Comparison of ENCODE assay signal across 8 cellular contexts in the genomic region with DNA sequence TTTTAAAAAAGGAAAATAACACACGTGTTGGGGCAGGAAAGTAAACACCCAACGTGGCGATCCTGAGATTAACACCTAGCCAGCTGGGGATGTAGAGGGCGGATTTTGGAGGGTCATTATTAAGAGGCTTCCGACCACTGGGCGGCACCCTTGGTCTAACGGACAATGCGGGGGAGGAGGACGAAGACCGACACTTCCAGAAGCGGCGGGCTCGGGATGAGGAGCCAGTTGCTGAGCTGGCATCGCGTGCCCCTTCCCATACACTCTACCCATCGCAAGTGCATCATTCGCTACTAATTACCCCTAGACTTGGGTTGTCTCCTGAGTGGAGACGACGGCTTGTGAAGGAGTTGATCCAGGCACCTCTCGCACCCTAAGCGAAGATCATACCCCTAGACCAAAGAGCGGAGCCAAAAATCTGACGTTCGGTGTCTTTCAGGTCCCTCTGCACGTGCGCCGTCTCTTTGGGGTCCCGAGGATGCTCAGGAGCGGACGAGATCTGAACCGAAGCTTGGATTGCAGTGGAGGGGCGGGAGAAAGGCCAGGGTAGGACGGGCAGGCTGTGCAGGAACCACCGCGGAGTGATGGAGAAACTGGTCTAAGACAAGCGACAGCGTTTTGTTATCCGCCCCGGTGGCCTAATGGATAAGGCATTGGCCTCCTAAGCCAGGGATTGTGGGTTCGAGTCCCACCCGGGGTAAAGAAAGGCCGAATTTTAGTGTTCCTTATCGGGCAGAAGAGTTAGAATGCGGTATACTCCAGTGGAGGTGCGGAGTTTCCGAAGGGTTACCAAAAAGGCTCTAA. TPM values are rescaled to one million over a fixed set of nuclear protein-coding genes. Genes with fewer than 3 reads are reported as not detected.
DNase-seq lines count a peak whose midpoint lies in the region; ATAC-seq and TF ChIP-seq lines count a peak whose summit lies in the region.

No MANE protein-coding gene starts in this region.

- H3K36me3 ChIP-seq in Panc1 (ENCODE audit: control insufficient read depth, insufficient read depth, low read length): peaks cover 2% of the 10 kb centered on the region; the same call in 1 of the 2 replicates

- no peaks in the 10 kb centered on the region for H3K9me3 ChIP-seq in Panc1 (ENCODE audit: control insufficient read depth, insufficient read depth, low read depth, low read length)

- H3K9me3 Mint-ChIP-seq in natural killer cell treated with Interleukin-12 subunit alpha and Interleukin-12 subunit beta and Interleukin-15 and Interleukin-18, amount 100 ng/mL, for 72 hours: no peaks in the 10 kb centered on the region

- peak; percentile 85 for TF ChIP-seq CTCF in Panc1 (IDR thresholded peaks at IDR 0.05)
- TF ChIP-seq CTCF in fibroblast of pulmonary artery (IDR thresholded peaks at IDR 0.05; ENCODE audit: low read length, missing control alignments): peak; percentile 28

- ATAC-seq in Panc1: peak; percentile 49
- ATAC-seq in natural killer cell treated with Interleukin-12 subunit alpha and Interleukin-12 subunit beta and Interleukin-15 and Interleukin-18, amount 100 ng/mL, for 72 hours: peak; percentile 22 to 54
- no peak for ATAC-seq in HG02981 (IDR thresholded peaks at IDR 0.05; ENCODE audit: unreplicated experiment)

- DNase-seq in DMS53 treated with DMSO at 0.1 percent for 48 hours (lab: John Stamatoyannopoulos, UW; ENCODE audit: unreplicated experiment) (peak; percentile 68), Kasumi-1 (lab: John Stamatoyannopoulos, UW) (peak; percentile 51 to 57), Panc1 (ENCODE audit: low read depth, low spot score) (peak; percentile 96), fibroblast of pulmonary artery (ENCODE audit: low read depth) (peak; percentile 92)
- DNase-seq in activated T-helper 1 cell treated with anti-CD3 and anti-CD28 coated beads, Interleukin-2, amount 50 U/mL, for 16 hours (ENCODE audit: low read depth in 1 of 2, low spot score in 1 of 2): peak; percentile 38 to 67
- DNase-seq in natural killer cell treated with Interleukin-12 subunit alpha and Interleukin-12 subunit beta and Interleukin-15 and Interleukin-18, amount 100 ng/mL, for 72 hours (ENCODE audit: low spot score): peak; percentile 88
- DNase-seq in stimulated activated naive CD4-positive, alpha-beta T cell treated with Interleukin-2 at 50 U/mL for 16 hours (lab: John Stamatoyannopoulos, UW): peak; percentile 74

- POLR2A ChIA-PET in Panc1 (lab: Charles Lee): no interaction called here

- peak overlapping the region; percentile 81 for H3K4me3 Mint-ChIP-seq in natural killer cell treated with Interleukin-12 subunit alpha and Interleukin-12 subunit beta and Interleukin-15 and Interleukin-18, amount 100 ng/mL, for 72 hours

- no peaks in the 10 kb centered on the region for H3K36me3 Mint-ChIP-seq in natural killer cell treated with Interleukin-12 subunit alpha and Interleukin-12 subunit beta and Interleukin-15 and Interleukin-18, amount 100 ng/mL, for 72 hours

- CTCF ChIA-PET in Panc1 (lab: Charles Lee): interaction anchor here (0.6 to 1.4 kb wide), 4 partner anchors 9 to 20 kb away, joined by 3 to 8 read pairs (median 3); no protein-coding TSS in a partner anchor

- peak overlapping the region; percentile 85 to 93 for H3K27ac Mint-ChIP-seq in natural killer cell treated with Interleukin-12 subunit alpha and Interleukin-12 subunit beta and Interleukin-15 and Interleukin-18, amount 100 ng/mL, for 72 hours

- H3K4me3 ChIP-seq in Panc1 (ENCODE audit: low read depth in 2 of 2, low read length in 2 of 2) (peak overlapping the region; percentile 70 to 96), fibroblast of pulmonary artery (replicated peaks; ENCODE audit: low read depth, low read length) (peak overlapping the region; percentile 56)

- H3K27me3 ChIP-seq in Panc1 (ENCODE audit: control insufficient read depth, insufficient read depth, low read length): no peaks in the 10 kb centered on the region

- intact Hi-C loops in Panc1 (cut with micrococcal nuclease; ENCODE audit: unreplicated experiment): no loop called here

- in situ Hi-C loops in Panc1 (cut with HindIII; ENCODE audit: low pct_unique_long_range_greater_than_20kb, low sequenced_read_pairs): no loop called here

- peak overlapping the region; percentile 85 for H3K27ac ChIP-seq in Panc1 (ENCODE audit: low read length)

- H3K4me1 Mint-ChIP-seq in natural killer cell treated with Interleukin-12 subunit alpha and Interleukin-12 subunit beta and Interleukin-15 and Interleukin-18, amount 100 ng/mL, for 72 hours (ENCODE audit: low read depth in 2 of 2): peaks cover 31 to 37% of the 10 kb centered on the region in 2 donors

- peaks cover 12% of the 10 kb centered on the region; the same call in 1 of the 2 replicates for H3K4me1 ChIP-seq in Panc1 (ENCODE audit: control insufficient read depth, insufficient read depth, low read length)

- H3K27me3 Mint-ChIP-seq in natural killer cell treated with Interleukin-12 subunit alpha and Interleukin-12 subunit beta and Interleukin-15 and Interleukin-18, amount 100 ng/mL, for 72 hours: no peaks in the 10 kb centered on the region

- BruUV-seq in Panc1 (replicated peaks; lab: Mats Ljungman, UMichigan): no TSS peak

RNA-seq across cellular contexts. Expression of a gene that starts 17.6 kb away (rescaled TPM):
- 12.3 TPM for total RNA-seq in Panc1 (2021; ENCODE audit: unreplicated experiment)
- polyA plus RNA-seq in Panc1 (2012; ENCODE audit: insufficient read length): 19.1 TPM
- 10 to 100 TPM in 1 of 2 donors, 1 to 10 TPM in 1; 8.5 to 11.6 TPM for total RNA-seq in natural killer cell treated with Interleukin-12 subunit alpha and Interleukin-12 subunit beta and Interleukin-15 and Interleukin-18, amount 100 ng/mL, for 72 hours

RNA-seq across cellular contexts. Expression of a gene that starts 35.5 kb away (rescaled TPM):
- total RNA-seq in Panc1 (2021; ENCODE audit: unreplicated experiment): 0.26 TPM
- polyA plus RNA-seq in Panc1 (2012; ENCODE audit: insufficient read length): 0.63 TPM
- total RNA-seq in natural killer cell treated with Interleukin-12 subunit alpha and Interleukin-12 subunit beta and Interleukin-15 and Interleukin-18, amount 100 ng/mL, for 72 hours: not detected

RNA-seq across cellular contexts. Expression of a gene that starts 40.1 kb away (rescaled TPM):
- total RNA-seq in Panc1 (2021; ENCODE audit: unreplicated experiment): 18.3 TPM
- polyA plus RNA-seq in Panc1 (2012; ENCODE audit: insufficient read length): 28.2 TPM
- total RNA-seq in natural killer cell treated with Interleukin-12 subunit alpha and Interleukin-12 subunit beta and Interleukin-15 and Interleukin-18, amount 100 ng/mL, for 72 hours: not detected

RNA-seq across cellular contexts. Expression of a gene that starts 53.4 kb away (rescaled TPM):
- 0.21 TPM for total RNA-seq in Panc1 (2021; ENCODE audit: unreplicated experiment)
- not detected for polyA plus RNA-seq in Panc1 (2012; ENCODE audit: insufficient read length)
- total RNA-seq in natural killer cell treated with Interleukin-12 subunit alpha and Interleukin-12 subunit beta and Interleukin-15 and Interleukin-18, amount 100 ng/mL, for 72 hours: under 1 TPM in 1 of 2 donors, not detected in 1; 0.22 TPM

Comparison
In these comparisons a context has a peak if more than half of its experiments do, and no peak if none do; other contexts are left out.
1. RNA of a gene that starts 40.1 kb away (total RNA-seq): 18.3 TPM in Panc1 (single experiment); not detected in natural killer cell treated with Interleukin-12 subunit alpha and Interleukin-12 subunit beta and Interleukin-15 and Interleukin-18, amount 100 ng/mL, for 72 hours; every median in the first group is over 10 times any median in the second.
2. Peak in every context shown above with its lines, with median percentiles within 50 percentile points of each other: DNase-seq.